ENCODE assay signal across 8 cellular contexts in the genomic region with DNA sequence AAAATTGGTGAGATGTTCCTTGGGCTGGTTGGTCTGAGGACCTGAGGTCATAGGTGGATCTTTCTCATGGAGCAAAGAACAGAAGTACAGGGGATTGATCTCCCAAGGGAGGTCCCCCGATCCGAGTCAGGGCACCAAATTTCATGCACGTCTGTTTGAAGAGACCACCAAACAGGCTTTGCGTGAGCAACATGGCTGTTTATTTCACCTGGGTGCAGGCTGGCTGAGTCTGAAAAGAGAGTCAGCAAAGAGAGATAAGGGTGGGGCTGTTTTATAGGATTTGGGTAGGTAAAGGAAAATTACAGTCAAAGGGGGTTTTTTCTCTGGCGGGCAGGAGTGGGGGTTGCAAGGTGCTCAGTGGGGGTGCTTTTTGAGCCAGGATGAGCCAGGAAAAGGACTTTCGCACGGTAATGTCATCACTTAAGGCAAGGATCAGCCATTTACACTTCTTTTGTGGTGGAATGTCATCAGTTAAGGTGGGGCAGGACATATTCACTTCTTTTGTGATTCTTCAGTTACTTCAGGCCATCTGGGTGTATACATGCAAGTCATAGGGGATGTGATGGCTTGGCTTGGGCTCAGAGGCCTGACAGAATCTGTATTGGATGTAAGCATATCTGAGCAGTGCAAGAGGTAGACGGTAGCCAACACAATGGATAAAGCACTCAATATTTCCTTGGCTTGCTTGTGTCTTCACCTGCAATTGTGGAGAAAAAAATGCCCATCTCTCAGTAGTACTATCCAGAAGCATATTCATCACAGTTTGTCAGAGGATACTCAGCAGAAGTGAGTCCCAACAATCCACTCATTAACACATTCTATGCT. TPM values are rescaled to one million over a fixed set of nuclear protein-coding genes. Genes with fewer than 3 reads are reported as not detected.
"Had no signal": no experiment of that assay in that cellular context is flagged by ENCODE, and none has a peak within 500 bp of the region (broad histone marks: within the 10 kb centered on the region; RNA-seq: fewer than 3 reads in every experiment).

No MANE protein-coding gene starts in this region.

RNA-seq across cellular contexts. Expression of gene GRID2, which starts 26.5 kb away (rescaled TPM):
- total RNA-seq: activated B cell treated with CpG ODN at 0.5 μM for 24 hours; activated CD8-positive, alpha-beta T cell treated with anti-CD3 and anti-CD28 coated beads for 36 hours; activated T-helper 17 cell treated with anti-CD3 and anti-CD28 coated beads, Interleukin-2, amount 50 U/mL, for 72 hours; bronchial epithelial cell; foreskin keratinocyte; gastrocnemius medialis; T-helper 2 cell treated with Interferon-gamma antibody and Interleukin-4, amounts not matched to agents 100 ng/mL and 5 ng/mL, for 36 hours had no signal
- polyA plus RNA-seq: adipose tissue, foreskin keratinocyte had no signal
